Comparison of ENCODE assay signal across 9 cellular contexts in the genomic region with DNA sequence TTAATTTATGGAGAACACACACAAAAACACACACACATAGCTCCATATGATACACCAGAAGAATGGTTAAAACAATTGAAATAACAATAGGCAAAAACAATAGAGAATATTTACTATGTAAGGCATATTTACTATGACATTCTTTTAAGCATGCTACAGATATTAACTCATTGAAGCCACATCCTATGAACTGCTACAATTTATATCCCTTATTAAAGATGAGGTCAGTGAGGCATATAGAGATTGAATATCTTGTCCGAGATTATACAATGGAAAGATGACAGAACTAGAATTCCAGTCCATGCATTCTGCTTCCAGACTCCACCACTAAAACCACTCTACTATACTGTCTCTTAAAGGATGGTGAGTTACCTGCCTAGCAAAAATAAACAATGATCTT.
"Had no signal": no experiment of that assay in that cellular context is flagged by ENCODE, and none has a peak within 500 bp of the region (broad histone marks: within the 10 kb centered on the region; RNA-seq: fewer than 3 reads in every experiment).

No MANE protein-coding gene starts in this region.

- H3K9me3 ChIP-seq: HAP-1 had no signal

- H2AFZ ChIP-seq: GM23248, GM23338 had no signal

- DNase-seq: GM23248, GOT3, H7, H9, HCEC 1CT, HFFc6 had no signal

- H3K27ac ChIP-seq: GM23248 had no signal

- H3K4me1 ChIP-seq: HAP-1 had no signal

- H3K9ac ChIP-seq: GM23248 had no signal

- ATAC-seq: GM23338, HCT116 had no signal

- H3K36me3 ChIP-seq: HAP-1 had no signal

- H3K4me3 ChIP-seq: GM23248, GM23338, HAP-1 had no signal
